ENCODE assay signal across 16 cellular contexts in genomic region chr20:33687993-33688937, GRCh38. TPM values are rescaled to one million over a fixed set of nuclear protein-coding genes. Genes with fewer than 3 reads are reported as not detected.
DNase-seq lines count a peak whose midpoint lies in the region; ATAC-seq and TF ChIP-seq lines count a peak whose summit lies in the region.
"Had no signal": no experiment of that assay in that cellular context is flagged by ENCODE, and none has a peak within 500 bp of the region (broad histone marks: within the 10 kb centered on the region; RNA-seq: fewer than 3 reads in every experiment).

No MANE protein-coding gene starts in this region.

- H3K4ac ChIP-seq in mesenchymal stem cell (ENCODE audit: low read depth in 1 of 2, low read length in 2 of 2) = no peak overlapping the region

- POLR2A ChIA-PET in CD8-positive, alpha-beta T cell (lab: Charles Lee) = interaction anchor here (1.5 to 1.8 kb wide), 4 partner anchors 9 to 44 kb away, joined by 5 to 9 read pairs (median 8); partner anchors contain the start of genes PXMP4 and ZNF341

- no peak overlapping the region for H3K4me3 Mint-ChIP-seq in CD8-positive, alpha-beta T cell

- peaks cover 37% of the 10 kb centered on the region for H3K4me1 Mint-ChIP-seq in CD8-positive, alpha-beta T cell (ENCODE audit: low read depth)

- TF ChIP-seq CTCF in CD8-positive, alpha-beta T cell (IDR thresholded peaks at IDR 0.05) = no peak
- no peak for TF ChIP-seq CTCF in GM20000 (IDR thresholded peaks at IDR 0.05; ENCODE audit: extremely low read depth, missing control alignments)

- H3K18ac ChIP-seq in mesenchymal stem cell (ENCODE audit: low read depth in 1 of 2, low read length in 2 of 2) = no peak overlapping the region

- no peaks in the 10 kb centered on the region for H3K27me3 Mint-ChIP-seq in CD8-positive, alpha-beta T cell (ENCODE audit: low read depth)
- H3K27me3 Mint-ChIP-seq: B cell had no signal

- peak overlapping the region; percentile 23 for H3K27ac Mint-ChIP-seq in CD8-positive, alpha-beta T cell
- peak overlapping the region; percentile 45 to 51 for H3K27ac Mint-ChIP-seq in activated naive CD4-positive, alpha-beta T cell treated with anti-CD3 and anti-CD28 coated beads, Interleukin-2, amount 50 U/mL, for 72 hours
- H3K27ac Mint-ChIP-seq: B cell had no signal

- H3K9me3 ChIP-seq in BLaER1 = no peaks in the 10 kb centered on the region
- H3K9me3 ChIP-seq in CD8-positive, alpha-beta T cell (ENCODE audit: low read length) = no peaks in the 10 kb centered on the region
- no peaks in the 10 kb centered on the region for H3K9me3 ChIP-seq in mesenchymal stem cell (ENCODE audit: control insufficient read depth, low read length)

- peak overlapping the region; percentile 55 for H2BK15ac ChIP-seq in mesenchymal stem cell (ENCODE audit: low read depth, poor library complexity, severe bottlenecking)

- no peak overlapping the region for H2BK120ac ChIP-seq in mesenchymal stem cell (ENCODE audit: low read depth, low read length)

- no peak overlapping the region for H2AK5ac ChIP-seq in mesenchymal stem cell (ENCODE audit: low read length, severe bottlenecking)

- H3K4me3 ChIP-seq in BLaER1 (no peak overlapping the region), mesenchymal stem cell (ENCODE audit: insufficient read depth in 1 of 2, low read depth in 1 of 2, low read length in 2 of 2) (no peak overlapping the region)
- no peak overlapping the region for H3K4me3 ChIP-seq in CD8-positive, alpha-beta T cell (ENCODE audit: low read depth, low read length)
- H3K4me3 ChIP-seq: PC-9 had no signal

- H4K20me1 ChIP-seq in BLaER1 = peaks cover 21% of the 10 kb centered on the region

- no peak overlapping the region for H2AFZ ChIP-seq in mesenchymal stem cell (ENCODE audit: low read depth, low read length)
- H2AFZ ChIP-seq: PC-9 had no signal

- no peaks in the 10 kb centered on the region for H3K36me3 Mint-ChIP-seq in CD8-positive, alpha-beta T cell
- H3K36me3 Mint-ChIP-seq in activated naive CD4-positive, alpha-beta T cell treated with anti-CD3 and anti-CD28 coated beads, Interleukin-2, amount 50 U/mL, for 72 hours = peaks cover 10 to 12% of the 10 kb centered on the region in 2 donors

- WGBS in mesenchymal stem cell = 96% methylated on average over 3 of the region's 3 CpGs

- no peak overlapping the region for H4K8ac ChIP-seq in mesenchymal stem cell (ENCODE audit: low read length)

- H3K79me1 ChIP-seq in mesenchymal stem cell (replicated peaks; ENCODE audit: low read length, poor library complexity, severe bottlenecking) = peaks cover 8% of the 10 kb centered on the region

- H3K36me3 ChIP-seq in BLaER1 (peaks cover 5% of the 10 kb centered on the region; the same call in 1 of the 2 replicates), mesenchymal stem cell (ENCODE audit: control insufficient read depth in 1 of 2, insufficient read depth in 2 of 2, low read depth in 1 of 2, low read length in 2 of 2) (no peaks in the 10 kb centered on the region)
- H3K36me3 ChIP-seq in CD8-positive, alpha-beta T cell (ENCODE audit: insufficient read depth, low read length) = no peaks in the 10 kb centered on the region

- ATAC-seq in CD8-positive, alpha-beta T cell = no peak
- peak; percentile 2 to 5 for ATAC-seq in activated naive CD4-positive, alpha-beta T cell treated with anti-CD3 and anti-CD28 coated beads, Interleukin-2, amount 50 U/mL, for 72 hours

- H2BK12ac ChIP-seq in mesenchymal stem cell (ENCODE audit: low read length in 2 of 2) = peak overlapping the region in 1 of 2 experiments; percentile 38

- CTCF ChIA-PET in CD8-positive, alpha-beta T cell (lab: Charles Lee) = interaction anchor here (0.7 to 5.2 kb wide), 3 partner anchors 8 to 21 kb away, joined by 3 to 19 read pairs (median 3); partner anchors contain the start of gene ACTL10

- no peaks in the 10 kb centered on the region for H3K27me3 ChIP-seq in BLaER1
- H3K27me3 ChIP-seq in CD8-positive, alpha-beta T cell (ENCODE audit: insufficient read depth, low read length) = no peaks in the 10 kb centered on the region
- H3K27me3 ChIP-seq in mesenchymal stem cell (ENCODE audit: control insufficient read depth in 1 of 2, insufficient read depth in 1 of 2, low read length in 2 of 2) = no peaks in the 10 kb centered on the region

- peak overlapping the region; percentile 85 for H3K27ac ChIP-seq in BLaER1
- no peak overlapping the region for H3K27ac ChIP-seq in CD8-positive, alpha-beta T cell (ENCODE audit: low read depth, low read length)
- no peak overlapping the region for H3K27ac ChIP-seq in mesenchymal stem cell (ENCODE audit: low read length, poor library complexity, severe bottlenecking)
- H3K27ac ChIP-seq: PC-9 had no signal

- H3K4me2 ChIP-seq in BLaER1 (peak overlapping the region; percentile 79), mesenchymal stem cell (ENCODE audit: low read length, poor library complexity, severe bottlenecking) (no peak overlapping the region)
- H3K4me2 ChIP-seq: PC-9 had no signal

- H3K4me1 ChIP-seq in BLaER1 (peaks cover 90% of the 10 kb centered on the region), mesenchymal stem cell (ENCODE audit: control insufficient read depth, insufficient read depth, low read depth, low read length) (peaks cover 21% of the 10 kb centered on the region)
- H3K4me1 ChIP-seq in CD8-positive, alpha-beta T cell (ENCODE audit: insufficient read depth, low read length) = peaks cover 35% of the 10 kb centered on the region

- DNase-seq in CD8-positive, alpha-beta T cell = no peak
- DNase-seq in activated naive CD4-positive, alpha-beta T cell treated with anti-CD3 and anti-CD28 coated beads, Interleukin-2, amount 50 U/mL, for 72 hours (ENCODE audit: low spot score in 2 of 2) = no peak
- DNase-seq in mesenchymal stem cell (peak; percentile 13), GM20000 (ENCODE audit: low spot score) (no peak), HuH-7 (ENCODE audit: low spot score) (no peak), cerebellar nuclear complex (lab: John Stamatoyannopoulos, UW) (no peak)
- no peak for DNase-seq in activated effector memory CD4-positive, alpha-beta T cell treated with anti-CD3 and anti-CD28 coated beads, Interleukin-2, amount 50 U/mL, for 16 hours
- DNase-seq: DMS79 treated with DMSO at 0.1 percent for 48 hours, NCI-H1694, NCI-H524, SW 1271 had no signal

- H3K9ac ChIP-seq in BLaER1 (peak overlapping the region; percentile 56; the same call in 1 of the 2 replicates), mesenchymal stem cell (ENCODE audit: low read length) (peak overlapping the region; percentile 54)

- H3K23ac ChIP-seq in mesenchymal stem cell (ENCODE audit: low read length in 2 of 2) = no peak overlapping the region

- H3K14ac ChIP-seq in mesenchymal stem cell (ENCODE audit: low read length in 2 of 2) = no peak overlapping the region

- no peak overlapping the region for H4K91ac ChIP-seq in mesenchymal stem cell (ENCODE audit: low read length)

- H3K9me3 Mint-ChIP-seq in CD8-positive, alpha-beta T cell = no peaks in the 10 kb centered on the region
- H3K9me3 Mint-ChIP-seq in activated naive CD4-positive, alpha-beta T cell treated with anti-CD3 and anti-CD28 coated beads, Interleukin-2, amount 50 U/mL, for 72 hours = no peaks in the 10 kb centered on the region

- intact Hi-C loops in CD8-positive, alpha-beta T cell (cut with DNase I, micrococcal nuclease) = loop anchor here in 1 of 2 experiments (5.0 kb wide), 2 partner anchors 44 to 424 kb away; partner anchors contain the start of genes EIF2S2 and ZNF341

- no peak overlapping the region for H2BK5ac ChIP-seq in mesenchymal stem cell (ENCODE audit: low read depth, low read length, poor library complexity, severe bottlenecking)

RNA-seq across cellular contexts. Expression of gene E2F1, which starts 2.1 kb away (rescaled TPM):
- total RNA-seq in CD8-positive, alpha-beta T cell = 1 to 10 TPM; 1.2 to 1.3 TPM
- total RNA-seq in activated naive CD4-positive, alpha-beta T cell treated with anti-CD3 and anti-CD28 coated beads, Interleukin-2, amount 50 U/mL, for 72 hours = 10 to 100 TPM; 62.4 to 76.4 TPM
- 2.2 TPM for polyA plus RNA-seq in mesenchymal stem cell (2013, experiment 1 of 2)
- 2.1 TPM for polyA plus RNA-seq in mesenchymal stem cell (2013, experiment 2 of 2)

RNA-seq across cellular contexts. Expression of gene NECAB3, which starts 14.0 kb away (rescaled TPM):
- total RNA-seq in CD8-positive, alpha-beta T cell = 1 to 10 TPM; 5.7 to 5.9 TPM
- 10 to 100 TPM; 24.5 to 43.0 TPM for total RNA-seq in activated naive CD4-positive, alpha-beta T cell treated with anti-CD3 and anti-CD28 coated beads, Interleukin-2, amount 50 U/mL, for 72 hours
- polyA plus RNA-seq in mesenchymal stem cell (2013, experiment 1 of 2) = 13.7 TPM
- polyA plus RNA-seq in mesenchymal stem cell (2013, experiment 2 of 2) = 12.4 TPM

RNA-seq across cellular contexts. Expression of gene ACTL10, which starts 21.5 kb away (rescaled TPM):
- under 1 TPM; 0.65 to 0.75 TPM for total RNA-seq in CD8-positive, alpha-beta T cell
- total RNA-seq in activated naive CD4-positive, alpha-beta T cell treated with anti-CD3 and anti-CD28 coated beads, Interleukin-2, amount 50 U/mL, for 72 hours = 1 to 10 TPM; 1.2 to 2.4 TPM
- not detected for polyA plus RNA-seq in mesenchymal stem cell (2013, experiment 1 of 2)
- not detected for polyA plus RNA-seq in mesenchymal stem cell (2013, experiment 2 of 2)

RNA-seq across cellular contexts. Expression of gene C20orf144, which starts 26.1 kb away (rescaled TPM):
- total RNA-seq in CD8-positive, alpha-beta T cell = under 1 TPM; 0.25 to 0.27 TPM
- under 1 TPM; 0.23 to 0.43 TPM for total RNA-seq in activated naive CD4-positive, alpha-beta T cell treated with anti-CD3 and anti-CD28 coated beads, Interleukin-2, amount 50 U/mL, for 72 hours
- 0.11 TPM for polyA plus RNA-seq in mesenchymal stem cell (2013, experiment 1 of 2)
- polyA plus RNA-seq in mesenchymal stem cell (2013, experiment 2 of 2) = 0.04 TPM
- total RNA-seq: mesenteric fat pad, omental fat pad had no signal

RNA-seq across cellular contexts. Expression of gene PXMP4, which starts 31.8 kb away (rescaled TPM):
- 1 to 10 TPM; 2.7 to 2.8 TPM for total RNA-seq in CD8-positive, alpha-beta T cell
- total RNA-seq in activated naive CD4-positive, alpha-beta T cell treated with anti-CD3 and anti-CD28 coated beads, Interleukin-2, amount 50 U/mL, for 72 hours = 10 to 100 TPM; 10.3 to 12.5 TPM
- polyA plus RNA-seq in mesenchymal stem cell (2013, experiment 1 of 2) = 3.2 TPM
- 2.7 TPM for polyA plus RNA-seq in mesenchymal stem cell (2013, experiment 2 of 2)

Comparison
In these comparisons a context has a peak if more than half of its experiments do, and no peak if none do; other contexts are left out.
1. RNA of gene E2F1, which starts 2.1 kb away (total RNA-seq): 62.4 to 76.4 TPM in activated naive CD4-positive, alpha-beta T cell treated with anti-CD3 and anti-CD28 coated beads, Interleukin-2, amount 50 U/mL, for 72 hours; 1.2 to 1.3 TPM in CD8-positive, alpha-beta T cell; every median in the first group is over 10 times any median in the second.